Comparison of ENCODE assay signal across 16 cellular contexts in genomic region chr7:46545790-46546189, GRCh38.
DNase-seq lines count a peak whose midpoint lies in the region; ATAC-seq and TF ChIP-seq lines count a peak whose summit lies in the region.
"Had no signal": no experiment of that assay in that cellular context is flagged by ENCODE, and none has a peak within 500 bp of the region (broad histone marks: within the 10 kb centered on the region; RNA-seq: fewer than 3 reads in every experiment).

No MANE protein-coding gene starts in this region.

- no peaks in the 10 kb centered on the region for H3K36me3 Mint-ChIP-seq in activated T-helper 17 cell treated with anti-CD3 and anti-CD28 coated beads, Interleukin-2, amount 50 U/mL, for 72 hours (ENCODE audit: low read depth)
- H3K36me3 Mint-ChIP-seq: activated naive CD4-positive, alpha-beta T cell treated with anti-CD3 and anti-CD28 coated beads, Interleukin-2, amount 50 U/mL, for 24 hours; natural killer cell treated with Interleukin-12 subunit alpha and Interleukin-12 subunit beta and Interleukin-15 and Interleukin-18, amount 100 ng/mL, for 72 hours; stimulated activated naive B cell treated with anti-CD40 and anti-IgM and Interleukin-4, amounts not matched to agents 10 μg/mL and 1 μg/mL and 100 μg/mL, for 72 hours had no signal

- H3K27me3 Mint-ChIP-seq in activated T-helper 17 cell treated with anti-CD3 and anti-CD28 coated beads, Interleukin-2, amount 50 U/mL, for 72 hours = peaks cover 6% of the 10 kb centered on the region
- H3K27me3 Mint-ChIP-seq: activated naive CD4-positive, alpha-beta T cell treated with anti-CD3 and anti-CD28 coated beads, Interleukin-2, amount 50 U/mL, for 24 hours; natural killer cell treated with Interleukin-12 subunit alpha and Interleukin-12 subunit beta and Interleukin-15 and Interleukin-18, amount 100 ng/mL, for 72 hours; stimulated activated naive B cell treated with anti-CD40 and anti-IgM and Interleukin-4, amounts not matched to agents 10 μg/mL and 1 μg/mL and 100 μg/mL, for 72 hours; T-helper 17 cell had no signal

- H3K4me1 Mint-ChIP-seq in activated T-helper 17 cell treated with anti-CD3 and anti-CD28 coated beads, Interleukin-2, amount 50 U/mL, for 72 hours = no peaks in the 10 kb centered on the region
- H3K4me1 Mint-ChIP-seq: activated naive CD4-positive, alpha-beta T cell treated with anti-CD3 and anti-CD28 coated beads, Interleukin-2, amount 50 U/mL, for 24 hours; stimulated activated naive B cell treated with anti-CD40 and anti-IgM and Interleukin-4, amounts not matched to agents 10 μg/mL and 1 μg/mL and 100 μg/mL, for 72 hours; T-helper 17 cell had no signal

- H3K27ac Mint-ChIP-seq in activated T-helper 17 cell treated with anti-CD3 and anti-CD28 coated beads, Interleukin-2, amount 50 U/mL, for 72 hours = no peak overlapping the region
- H3K27ac Mint-ChIP-seq: activated CD8-positive, alpha-beta T cell treated with anti-CD3 and anti-CD28 coated beads, Interleukin-2, amount 10 ng/mL, durations not matched to agents 7 days and 5 days; activated naive CD4-positive, alpha-beta T cell treated with anti-CD3 and anti-CD28 coated beads, Interleukin-2, amount 50 U/mL, for 24 hours; natural killer cell treated with Interleukin-12 subunit alpha and Interleukin-12 subunit beta and Interleukin-15 and Interleukin-18, amount 100 ng/mL, for 72 hours; stimulated activated naive B cell treated with anti-CD40 and anti-IgM and Interleukin-4, amounts not matched to agents 10 μg/mL and 1 μg/mL and 100 μg/mL, for 72 hours; T-helper 17 cell had no signal

- no peak for TF ChIP-seq EP300 in Ishikawa (IDR thresholded peaks at IDR 0.05; ENCODE audit: borderline replicate concordance)

- no peaks in the 10 kb centered on the region for H3K27me3 ChIP-seq in brain microvascular endothelial cell (replicated peaks)
- H3K27me3 ChIP-seq: BE2C had no signal

- H3K36me3 ChIP-seq in brain microvascular endothelial cell (replicated peaks) = no peaks in the 10 kb centered on the region
- H3K36me3 ChIP-seq: BE2C, HAP-1 had no signal

- H3K9me3 Mint-ChIP-seq in activated T-helper 17 cell treated with anti-CD3 and anti-CD28 coated beads, Interleukin-2, amount 50 U/mL, for 72 hours = peaks cover 12% of the 10 kb centered on the region
- H3K9me3 Mint-ChIP-seq: activated naive CD4-positive, alpha-beta T cell treated with anti-CD3 and anti-CD28 coated beads, Interleukin-2, amount 50 U/mL, for 24 hours; natural killer cell treated with Interleukin-12 subunit alpha and Interleukin-12 subunit beta and Interleukin-15 and Interleukin-18, amount 100 ng/mL, for 72 hours; stimulated activated naive B cell treated with anti-CD40 and anti-IgM and Interleukin-4, amounts not matched to agents 10 μg/mL and 1 μg/mL and 100 μg/mL, for 72 hours had no signal

- in situ Hi-C loops in brain microvascular endothelial cell (cut with HindIII; ENCODE audit: low pct_ligation_motif_present, low sequenced_read_pairs) = loop anchor here (25.0 kb wide), 1 partner anchor 158 kb away; no protein-coding TSS in a partner anchor

- H3K4me3 ChIP-seq in brain microvascular endothelial cell (ENCODE audit: low read depth, low read length) = no peak overlapping the region
- H3K4me3 ChIP-seq: HAP-1 had no signal

- DNase-seq in AG08395 (ENCODE audit: low spot score) (peak; percentile 42), brain microvascular endothelial cell (peak; percentile 79), kidney glomerular epithelial cell (lab: John Stamatoyannopoulos, UW) (peak; percentile 86), NCI-H748 treated with DMSO at 0.1 percent for 48 hours (lab: John Stamatoyannopoulos, UW) (no peak), NCI-H774 (lab: John Stamatoyannopoulos, UW) (no peak)
- DNase-seq: activated CD8-positive, alpha-beta T cell treated with anti-CD3 and anti-CD28 coated beads, Interleukin-2, amount 10 ng/mL, durations not matched to agents 7 days and 5 days; BE2C; NCI-H524; stimulated activated naive B cell treated with anti-CD40 and anti-IgM and Interleukin-4, amounts not matched to agents 10 μg/mL and 1 μg/mL and 100 μg/mL, for 72 hours; T-helper 17 cell had no signal

- peak overlapping the region; percentile 96 for H3K27ac ChIP-seq in brain microvascular endothelial cell

- no peak for TF ChIP-seq CTCF in brain microvascular endothelial cell (IDR thresholded peaks at IDR 0.05; ENCODE audit: low read depth, low read length, missing control alignments)

- no peak overlapping the region for H3K4me3 Mint-ChIP-seq in activated T-helper 17 cell treated with anti-CD3 and anti-CD28 coated beads, Interleukin-2, amount 50 U/mL, for 72 hours
- H3K4me3 Mint-ChIP-seq: activated CD8-positive, alpha-beta T cell treated with anti-CD3 and anti-CD28 coated beads, Interleukin-2, amount 10 ng/mL, durations not matched to agents 7 days and 5 days; activated naive CD4-positive, alpha-beta T cell treated with anti-CD3 and anti-CD28 coated beads, Interleukin-2, amount 50 U/mL, for 24 hours; natural killer cell treated with Interleukin-12 subunit alpha and Interleukin-12 subunit beta and Interleukin-15 and Interleukin-18, amount 100 ng/mL, for 72 hours; stimulated activated naive B cell treated with anti-CD40 and anti-IgM and Interleukin-4, amounts not matched to agents 10 μg/mL and 1 μg/mL and 100 μg/mL, for 72 hours; T-helper 17 cell had no signal

- no peak for ATAC-seq in activated T-helper 17 cell treated with anti-CD3 and anti-CD28 coated beads, Interleukin-2, amount 50 U/mL, for 72 hours (replicated peaks)
- no peak for ATAC-seq in HG03571 (IDR thresholded peaks at IDR 0.05; ENCODE audit: unreplicated experiment)
- ATAC-seq: activated CD8-positive, alpha-beta T cell treated with anti-CD3 and anti-CD28 coated beads, Interleukin-2, amount 10 ng/mL, durations not matched to agents 7 days and 5 days; natural killer cell treated with Interleukin-12 subunit alpha and Interleukin-12 subunit beta and Interleukin-15 and Interleukin-18, amount 100 ng/mL, for 72 hours; stimulated activated naive B cell treated with anti-CD40 and anti-IgM and Interleukin-4, amounts not matched to agents 10 μg/mL and 1 μg/mL and 100 μg/mL, for 72 hours; T-helper 17 cell had no signal

- no peak for TF ChIP-seq RAD21 in Ishikawa (IDR thresholded peaks at IDR 0.05; ENCODE audit: low read depth)

TF ChIP-seq in Ishikawa, 13 proteins besides CTCF, POLR2A, EP300 and RAD21:
- TF ChIP-seq CEBPB (IDR thresholded peaks at IDR 0.05) = no peak
- TF ChIP-seq TEAD4 (IDR thresholded peaks at IDR 0.05) = 0 out of 2 replicates have a peak, but pooled peaks have one; percentile 27

Comparison
In these comparisons a context has a peak if more than half of its experiments do, and no peak if none do; other contexts are left out.
1. DNase-seq: peak in AG08395 (single experiment), brain microvascular endothelial cell (single experiment) and kidney glomerular epithelial cell (single experiment); none in NCI-H748 treated with DMSO at 0.1 percent for 48 hours (single experiment) and NCI-H774 (single experiment).